In the genomic region with DNA sequence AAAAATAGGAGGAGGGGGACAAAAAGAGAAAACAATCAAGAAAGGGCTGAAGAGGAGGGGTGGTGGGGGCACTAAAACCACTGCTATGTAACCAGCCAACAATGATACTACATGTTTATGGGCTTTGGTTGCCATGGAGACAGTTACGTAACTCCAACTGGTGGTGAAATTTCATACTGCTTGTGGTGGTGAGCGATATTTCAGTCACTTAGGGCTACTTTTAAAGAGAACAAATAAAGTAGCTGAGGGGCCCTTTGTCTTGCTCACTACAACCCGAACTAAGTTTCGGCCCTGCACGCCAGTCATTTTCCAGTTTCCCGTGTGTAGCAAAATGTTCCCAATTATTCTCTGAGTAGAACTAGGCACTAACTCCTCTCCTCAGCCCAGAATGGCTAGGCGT, we compare ENCODE assay signal across 12 cellular contexts.
DNase-seq lines count a peak whose midpoint lies in the region; FAIRE-seq and TF ChIP-seq lines count a peak whose summit lies in the region.
"Had no signal": no experiment of that assay in that cellular context is flagged by ENCODE, and none has a peak within 500 bp of the region (broad histone marks: within the 10 kb centered on the region; RNA-seq: fewer than 3 reads in every experiment).

No MANE protein-coding gene starts in this region.

- FAIRE-seq in urothelium cell line (lab: Jason Lieb, UNC) (no peak), GM19239 (lab: Jason Lieb, UNC) (no peak)

- H3K27ac ChIP-seq in suprapubic skin (no peak overlapping the region), A673 (ENCODE audit: low read depth, low read length, poor library complexity, severe bottlenecking) (no peak overlapping the region)
- H3K27ac ChIP-seq: adrenal gland had no signal

- no peak overlapping the region for H3K4me3 ChIP-seq in suprapubic skin
- no peak overlapping the region for H3K4me3 ChIP-seq in A673 (ENCODE audit: low read depth, low read length, poor library complexity, severe bottlenecking)
- H3K4me3 ChIP-seq: adrenal gland had no signal

- H3K36me3 ChIP-seq in suprapubic skin (no peaks in the 10 kb centered on the region), A673 (ENCODE audit: insufficient read depth, low read length, poor library complexity, severe bottlenecking) (no peaks in the 10 kb centered on the region)
- H3K36me3 ChIP-seq: adrenal gland had no signal

- H3K9me3 ChIP-seq in suprapubic skin (no peaks in the 10 kb centered on the region), A673 (ENCODE audit: low read depth, low read length, poor library complexity, severe bottlenecking) (no peaks in the 10 kb centered on the region)
- H3K9me3 ChIP-seq: adrenal gland had no signal

- TF ChIP-seq EP300 in suprapubic skin (IDR thresholded peaks at IDR 0.05) = no peak

- no peak for TF ChIP-seq POLR2A in suprapubic skin (IDR thresholded peaks at IDR 0.05)

- no TSS peak for BruUV-seq in A673 (replicated peaks; lab: Mats Ljungman, UMichigan)

- CTCF ChIA-PET in A673 (lab: Charles Lee) = interaction anchor here (0.6 kb wide), 1 partner anchor 68 kb away, joined by 5 read pairs; no protein-coding TSS in a partner anchor

- 66% methylated on average over 7 of the region's 7 CpGs for WGBS in suprapubic skin

- no peaks in the 10 kb centered on the region for H3K4me1 ChIP-seq in suprapubic skin
- H3K4me1 ChIP-seq in A673 (ENCODE audit: insufficient read depth, low read length, poor library complexity, severe bottlenecking) = no peaks in the 10 kb centered on the region
- H3K4me1 ChIP-seq: adrenal gland had no signal

- TF ChIP-seq CTCF in suprapubic skin (IDR thresholded peaks at IDR 0.05) (no peak), A673 (conservative IDR thresholded peaks at IDR 0.05; ENCODE audit: low read depth, low read length) (no peak)

- POLR2A ChIA-PET in A673 (lab: Charles Lee; ENCODE audit: low non-redundant PET) = no interaction called here

- peak; percentile 28 for DNase-seq in NCI-H748 (lab: John Stamatoyannopoulos, UW; ENCODE audit: unreplicated experiment)
- DNase-seq in NCI-H748 treated with DMSO at 0.1 percent for 48 hours (lab: John Stamatoyannopoulos, UW) = no peak
- peak; percentile 39 for DNase-seq in SIG-M5 (lab: John Stamatoyannopoulos, UW)
- peak; percentile 8 for DNase-seq in iPS-NIHi11 (ENCODE audit: low spot score)
- peak; percentile 55 for DNase-seq in urothelium cell line (ENCODE audit: low spot score)
- no peak for DNase-seq in GM19239 (ENCODE audit: insufficient read length, low spot score)
- no peak for DNase-seq in suprapubic skin (ENCODE audit: low spot score in 2 of 2)
- DNase-seq in A673 (ENCODE audit: low spot score) = no peak
- DNase-seq: activated CD8-positive, alpha-beta memory T cell treated with anti-CD3 and anti-CD28 coated beads, Interleukin-2, amount 10 ng/mL, durations not matched to agents 7 days and 5 days; stimulated activated CD4-positive, alpha-beta T cell treated with anti-CD3 and anti-CD28 coated beads, Interleukin-4, amount 100 ng/mL, for 4 hours; T-helper 9 cell had no signal

- intact Hi-C loops in A673 (cut with micrococcal nuclease; ENCODE audit: unreplicated experiment) = no loop called here

- H3K27me3 ChIP-seq in suprapubic skin (no peaks in the 10 kb centered on the region), A673 (replicated peaks; ENCODE audit: insufficient read depth, low read depth, low read length, poor library complexity) (no peaks in the 10 kb centered on the region)

Comparison
In these comparisons a context has a peak if more than half of its experiments do, and no peak if none do; other contexts are left out.
1. DNase-seq: peak in NCI-H748 (single experiment), SIG-M5 (single experiment), iPS-NIHi11 (single experiment) and urothelium cell line (single experiment); none in NCI-H748 treated with DMSO at 0.1 percent for 48 hours (single experiment), GM19239 (single experiment), suprapubic skin (0 of 2) and A673 (single experiment).